ENCODE assay signal across 20 cellular contexts in the genomic region with DNA sequence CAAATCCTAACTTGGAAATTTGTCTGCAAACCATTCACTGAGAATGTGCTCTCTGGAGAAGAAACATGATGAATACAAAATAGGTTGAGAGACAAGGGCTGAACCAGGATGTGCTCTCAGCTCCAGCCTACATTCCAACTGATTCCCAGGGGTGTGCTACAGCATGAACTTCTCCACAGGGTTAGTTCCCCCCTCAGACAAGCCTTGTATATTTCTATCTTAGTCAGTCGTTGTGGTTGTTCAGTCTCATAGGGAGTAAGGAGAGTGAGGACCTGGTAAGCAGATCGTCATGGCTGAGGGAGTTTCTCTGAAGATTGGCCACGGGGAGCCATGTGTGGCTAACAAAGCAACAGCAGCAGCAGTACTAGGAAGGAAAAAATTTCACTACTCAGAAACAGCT.
"Had no signal": no experiment of that assay in that cellular context is flagged by ENCODE, and none has a peak within 500 bp of the region (broad histone marks: within the 10 kb centered on the region; RNA-seq: fewer than 3 reads in every experiment).

No MANE protein-coding gene starts in this region.

- H3K36me3 ChIP-seq: left ventricle myocardium inferior, prostate gland, right atrium auricular region, tibial nerve, vagina, WERI-Rb-1 had no signal

- H3K27me3 Mint-ChIP-seq: activated naive CD8-positive, alpha-beta T cell; stimulated activated naive CD8-positive, alpha-beta T cell treated with anti-CD3 and anti-CD28 coated beads, Interleukin-15, Interleukin-2, amounts not matched to agents 100 ng/mL and 50 ng/mL, for 24 hours had no signal

- H3K27me3 ChIP-seq: body of pancreas, right atrium auricular region, tibial nerve, vagina had no signal

- H3K4me1 ChIP-seq: body of pancreas, left ventricle myocardium inferior, prostate gland, right atrium auricular region, tibial nerve, vagina had no signal

- H3K27ac ChIP-seq: body of pancreas, epithelial cell of prostate, left ventricle myocardium inferior, prostate gland, right atrium auricular region, skin epidermis, tibial nerve, vagina, WERI-Rb-1 had no signal

- H3K36me3 Mint-ChIP-seq: activated naive CD8-positive, alpha-beta T cell had no signal

- H3K4me1 Mint-ChIP-seq: endodermal cell, neural crest cell had no signal

- DNase-seq: activated CD4-positive, alpha-beta T cell treated with anti-CD3 and anti-CD28 coated beads, Interleukin-2, amount 50 U/mL, for 4 hours; body of pancreas; endodermal cell; foreskin melanocyte; left ventricle myocardium inferior; mammary epithelial cell; stimulated activated CD4-positive, alpha-beta T cell treated with anti-CD3 and anti-CD28 coated beads, Interleukin-15, amount 100 ng/mL, for 24 hours; stimulated activated CD4-positive, alpha-beta T cell treated with anti-CD3 and anti-CD28 coated beads, Interleukin-2, amount 100 ng/mL, for 48 hours; WERI-Rb-1 had no signal

- H3K4me3 Mint-ChIP-seq: activated naive CD8-positive, alpha-beta T cell; activated T-helper 1 cell treated with anti-CD3 and anti-CD28 coated beads, Interleukin-12 subunit alpha, Interleukin-12 subunit beta, Interleukin-2, Interleukin-4 antibody, amounts not matched to agents 30 ng/mL and 10 ng/mL and 1 ng/mL, durations not matched to agents 14 hours and 24 hours and 36 hours; endodermal cell; neural crest cell; stimulated activated naive CD8-positive, alpha-beta T cell treated with anti-CD3 and anti-CD28 coated beads, Interleukin-15, Interleukin-2, amounts not matched to agents 100 ng/mL and 50 ng/mL, for 24 hours; T-helper 1 cell treated with Interleukin-12 subunit alpha and Interleukin-12 subunit beta and Interleukin-4 antibody, amounts not matched to agents 30 μg/mL and 1 μg/mL, for 36 hours had no signal

- H3K4me3 ChIP-seq: body of pancreas, left ventricle myocardium inferior, prostate gland, right atrium auricular region, skin epidermis, tibial nerve, vagina had no signal

- ATAC-seq: body of pancreas had no signal

- H3K27ac Mint-ChIP-seq: activated naive CD8-positive, alpha-beta T cell; activated T-helper 1 cell treated with anti-CD3 and anti-CD28 coated beads, Interleukin-12 subunit alpha, Interleukin-12 subunit beta, Interleukin-2, Interleukin-4 antibody, amounts not matched to agents 30 ng/mL and 10 ng/mL and 1 ng/mL, durations not matched to agents 14 hours and 24 hours and 36 hours; endodermal cell; stimulated activated naive CD8-positive, alpha-beta T cell treated with anti-CD3 and anti-CD28 coated beads, Interleukin-15, Interleukin-2, amounts not matched to agents 100 ng/mL and 50 ng/mL, for 24 hours; T-helper 1 cell treated with Interleukin-12 subunit alpha and Interleukin-12 subunit beta and Interleukin-4 antibody, amounts not matched to agents 30 μg/mL and 1 μg/mL, for 36 hours had no signal

- H3K9me3 ChIP-seq: body of pancreas, prostate gland, vagina had no signal
